ENCODE assay signal across 8 cellular contexts in the genomic region with DNA sequence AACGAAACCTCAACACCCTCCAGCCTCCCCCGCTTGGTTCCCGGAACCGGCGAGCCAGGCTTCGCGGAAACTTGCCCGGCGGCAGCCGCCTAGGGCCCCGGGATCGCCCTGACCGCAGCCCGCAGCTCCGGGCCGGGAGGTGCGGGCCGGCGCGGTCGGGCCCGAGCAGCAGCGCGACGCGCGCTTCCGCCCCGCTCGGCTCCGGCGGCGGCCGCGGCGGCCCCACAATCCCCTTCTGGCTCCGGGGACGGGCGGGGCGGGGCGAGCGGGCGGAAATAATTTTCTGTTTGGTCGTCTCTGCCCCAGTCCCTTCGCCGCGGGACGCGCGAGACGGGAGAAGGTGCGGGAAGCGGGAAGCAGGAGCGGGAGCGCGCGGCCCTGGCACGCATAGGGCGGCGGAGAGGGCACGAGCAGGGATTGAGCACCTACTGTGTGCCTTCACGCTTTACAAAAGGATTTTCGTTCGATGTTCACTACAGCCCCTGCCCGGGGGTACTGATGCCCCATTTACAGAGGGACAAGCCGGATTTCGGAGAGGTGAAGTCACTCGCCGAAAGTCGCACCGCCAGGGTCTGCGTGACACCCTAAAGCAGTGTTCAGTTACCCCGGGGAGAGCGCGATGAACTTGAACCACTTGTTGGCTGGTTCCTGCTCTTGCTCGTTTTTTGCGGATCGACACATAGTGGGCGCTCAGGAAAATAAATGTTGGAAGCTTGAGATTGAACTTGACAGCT. TPM values are rescaled to one million over a fixed set of nuclear protein-coding genes. Genes with fewer than 3 reads are reported as not detected.
DNase-seq lines count a peak whose midpoint lies in the region; ATAC-seq and TF ChIP-seq lines count a peak whose summit lies in the region.

No MANE protein-coding gene starts in this region.

- H3K9me3 Mint-ChIP-seq in activated naive CD4-positive, alpha-beta T cell treated with anti-CD3 and anti-CD28 coated beads, Interleukin-2, amount 10 ng/mL, durations not matched to agents 7 days and 5 days: no peaks in the 10 kb centered on the region

- peaks cover 16% of the 10 kb centered on the region for H3K36me3 Mint-ChIP-seq in activated naive CD4-positive, alpha-beta T cell treated with anti-CD3 and anti-CD28 coated beads, Interleukin-2, amount 10 ng/mL, durations not matched to agents 7 days and 5 days

- H3K4me3 ChIP-seq in LNCaP clone FGC (ENCODE audit: low read depth, low read length): peak overlapping the region; percentile 59
- H3K4me3 ChIP-seq in SJCRH30: peak overlapping the region; percentile 82
- peak overlapping the region; percentile 75 to 78 for H3K4me3 ChIP-seq in gastroesophageal sphincter
- H3K4me3 ChIP-seq in neutrophil (ENCODE audit: low read depth in 1 of 2, low read length in 1 of 2): peak overlapping the region; percentile 86 to 93

- no peak for TF ChIP-seq EP300 in gastroesophageal sphincter (IDR thresholded peaks at IDR 0.05)

- H3K36me3 ChIP-seq in SJCRH30: no peaks in the 10 kb centered on the region
- peaks cover 0 to under 1% of the 10 kb centered on the region in 2 donors for H3K36me3 ChIP-seq in gastroesophageal sphincter
- no peaks in the 10 kb centered on the region for H3K36me3 ChIP-seq in neutrophil

- H3K27me3 ChIP-seq in SJCRH30 (no peaks in the 10 kb centered on the region), gastroesophageal sphincter (no peaks in the 10 kb centered on the region), neutrophil (peaks cover 34% of the 10 kb centered on the region)

- peak overlapping the region; percentile 37 for H3K27ac ChIP-seq in SJCRH30
- H3K27ac ChIP-seq in gastroesophageal sphincter: peak overlapping the region; percentile 85 to 97 (median 96)
- H3K27ac ChIP-seq in neutrophil: peak overlapping the region; percentile 93

- peak overlapping the region; percentile 98 for H3K27ac Mint-ChIP-seq in activated naive CD4-positive, alpha-beta T cell treated with anti-CD3 and anti-CD28 coated beads, Interleukin-2, amount 10 ng/mL, durations not matched to agents 7 days and 5 days

- H3K4me1 Mint-ChIP-seq in activated naive CD4-positive, alpha-beta T cell treated with anti-CD3 and anti-CD28 coated beads, Interleukin-2, amount 10 ng/mL, durations not matched to agents 7 days and 5 days: peaks cover 44% of the 10 kb centered on the region

- no peaks in the 10 kb centered on the region for H3K9me3 ChIP-seq in SJCRH30 (replicated peaks)
- H3K9me3 ChIP-seq in gastroesophageal sphincter: no peaks in the 10 kb centered on the region
- H3K9me3 ChIP-seq in neutrophil: no peaks in the 10 kb centered on the region

- H3K4me1 ChIP-seq in SJCRH30 (peaks cover 3% of the 10 kb centered on the region), gastroesophageal sphincter (peaks cover 0 to 45% (median 12%) of the 10 kb centered on the region in 3 donors), neutrophil (ENCODE audit: control insufficient read depth in 1 of 2, insufficient read depth in 1 of 2, low read depth in 1 of 2, low read length in 1 of 2) (peaks cover 54 to 60% of the 10 kb centered on the region in 2 experiments)

- TF ChIP-seq POLR2A in gastroesophageal sphincter (IDR thresholded peaks at IDR 0.05): peak; percentile 71 to 82

- ATAC-seq in GM19397 (IDR thresholded peaks at IDR 0.05; ENCODE audit: unreplicated experiment) (peak; percentile 32), gastroesophageal sphincter (peak; percentile 81)

- H3K4me3 Mint-ChIP-seq in activated naive CD4-positive, alpha-beta T cell treated with anti-CD3 and anti-CD28 coated beads, Interleukin-2, amount 10 ng/mL, durations not matched to agents 7 days and 5 days: peak overlapping the region; percentile 93

- DNase-seq in C1 segment of cervical spinal cord (lab: John Stamatoyannopoulos, UW): peak in 13 of 14 donors; percentile 29 to 87 (median 73)
- DNase-seq in LNCaP clone FGC (ENCODE audit: low read depth): peak; percentile 46
- peak; percentile 82 to 85 for DNase-seq in SJCRH30
- peak; percentile 89 for DNase-seq in activated naive CD4-positive, alpha-beta T cell treated with anti-CD3 and anti-CD28 coated beads, Interleukin-2, amount 10 ng/mL, durations not matched to agents 7 days and 5 days
- peak; percentile 79 for DNase-seq in stromal cell of bone marrow (ENCODE audit: low read depth)

- 0 to 1% methylated on average over 17 to 18 of the region's 79 CpGs for WGBS in gastroesophageal sphincter (ENCODE audit: low coverage in 1 of 2), 2 donors

- no peak for TF ChIP-seq CTCF in LNCaP clone FGC (IDR thresholded peaks at IDR 0.05; ENCODE audit: control insufficient read depth, extremely low read depth, insufficient read depth)
- TF ChIP-seq CTCF in gastroesophageal sphincter (IDR thresholded peaks at IDR 0.05): no peak
- no peak for TF ChIP-seq CTCF in neutrophil (IDR thresholded peaks at IDR 0.05)

- CTCF ChIA-PET in activated naive CD4-positive, alpha-beta T cell treated with anti-CD3 and anti-CD28 coated beads, Interleukin-2, amount 10 ng/mL, durations not matched to agents 7 days and 5 days (lab: Charles Lee): interaction anchor here (4.0 kb wide), 1 partner anchor 32 kb away, joined by 13 read pairs; no protein-coding TSS in a partner anchor

- H3K27me3 Mint-ChIP-seq in activated naive CD4-positive, alpha-beta T cell treated with anti-CD3 and anti-CD28 coated beads, Interleukin-2, amount 10 ng/mL, durations not matched to agents 7 days and 5 days: peaks cover 5% of the 10 kb centered on the region

RNA-seq across cellular contexts. Expression of a gene that starts 2.7 kb away (rescaled TPM):
- total RNA-seq in SJCRH30 (2014; rRNA removed; shearing (Covaris generic)): 24.2 and 35.5 TPM in 2 replicates
- 100 to 1,000 TPM in 1 of 4 donors, 10 to 100 TPM in 3; 55.6 to 101 (median 77.9) TPM for total RNA-seq in gastroesophageal sphincter

RNA-seq across cellular contexts. Expression of a gene that starts 27.6 kb away (rescaled TPM):
- 6.1 and 6.6 TPM in 2 replicates for total RNA-seq in SJCRH30 (2014; rRNA removed; shearing (Covaris generic))
- total RNA-seq in gastroesophageal sphincter: 1 to 10 TPM in 3 of 4 donors, under 1 TPM in 1; 0.31 to 3.5 (median 1.5) TPM

RNA-seq across cellular contexts. Expression of a gene that starts 27.8 kb away (rescaled TPM):
- 11.6 and 14.5 TPM in 2 replicates for total RNA-seq in SJCRH30 (2014; rRNA removed; shearing (Covaris generic))
- 10 to 100 TPM in 2 of 4 donors, 1 to 10 TPM in 2; 8.5 to 14.9 (median 11.1) TPM for total RNA-seq in gastroesophageal sphincter

RNA-seq across cellular contexts. Expression of a gene that starts 45.8 kb away (rescaled TPM):
- 10.7 and 13.8 TPM in 2 replicates for total RNA-seq in SJCRH30 (2014; rRNA removed; shearing (Covaris generic))
- 10 to 100 TPM in 1 of 4 donors, 1 to 10 TPM in 3; 6.4 to 13.0 (median 9.7) TPM for total RNA-seq in gastroesophageal sphincter

RNA-seq across cellular contexts. Expression of a gene that starts 50.2 kb away (rescaled TPM):
- total RNA-seq in SJCRH30 (2014; rRNA removed; shearing (Covaris generic)): 239 and 280 TPM in 2 replicates
- total RNA-seq in gastroesophageal sphincter: 100 to 1,000 TPM; 107 to 123 (median 117) TPM

Comparison
In these comparisons a context has a peak if more than half of its experiments do, and no peak if none do; other contexts are left out.
1. Peak in every context shown above with its lines: DNase-seq, ATAC-seq, H3K4me3 ChIP-seq and H3K27ac ChIP-seq.
2. H3K27ac ChIP-seq: peak in every context shown above with its lines; median percentile 96 in gastroesophageal sphincter; 93 in neutrophil; 37 in SJCRH30.